ENCODE assay signal across 13 cellular contexts in the genomic region with DNA sequence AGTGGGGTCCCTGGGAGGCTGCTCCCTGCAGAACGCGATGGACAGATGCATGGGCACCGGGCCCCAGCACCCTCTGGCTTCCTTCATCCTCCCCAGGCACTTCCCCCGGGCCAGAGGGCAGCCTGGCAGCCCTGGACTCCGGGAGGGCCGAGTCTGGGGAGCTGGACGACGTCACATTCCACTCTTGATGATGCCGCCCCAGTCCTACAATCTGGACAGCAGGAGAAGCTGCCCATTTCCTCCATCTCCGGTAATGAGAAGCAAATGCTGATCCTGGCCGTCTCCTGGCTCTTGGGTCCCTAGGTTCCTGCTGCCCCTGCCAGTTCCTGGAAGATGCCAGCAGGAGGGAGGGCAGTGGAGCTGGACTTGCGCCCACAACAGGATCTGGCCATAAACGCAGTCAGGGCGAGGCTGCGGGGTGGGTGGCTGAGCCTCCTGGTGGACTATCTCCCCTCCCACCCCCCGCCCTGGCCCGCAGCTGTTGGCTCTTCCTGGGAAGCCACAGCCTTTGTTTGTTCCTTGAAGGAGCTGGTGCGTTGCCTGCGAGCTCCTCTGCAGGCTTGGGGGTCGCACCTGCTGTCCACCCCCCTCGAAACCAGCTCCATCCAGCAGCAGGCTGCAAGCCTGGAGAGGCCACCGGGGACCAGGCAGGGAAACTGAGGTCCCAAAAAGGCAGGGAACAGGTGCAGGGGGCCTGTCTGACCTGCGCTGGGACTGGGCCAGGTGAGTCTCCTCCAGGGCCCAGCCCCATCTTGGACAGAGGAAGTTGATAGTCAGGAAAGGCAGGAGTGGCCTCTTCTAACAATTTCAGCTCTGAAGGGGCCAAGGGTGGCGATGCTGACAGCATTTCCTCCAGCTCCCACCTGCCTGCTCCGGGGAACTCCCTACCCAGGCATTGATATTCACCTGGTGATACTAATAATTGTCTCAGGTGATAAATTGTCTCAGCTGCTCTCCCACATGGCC. TPM values are rescaled to one million over a fixed set of nuclear protein-coding genes. Genes with fewer than 3 reads are reported as not detected.
DNase-seq lines count a peak whose midpoint lies in the region; ATAC-seq lines count a peak whose summit lies in the region.
"Had no signal": no experiment of that assay in that cellular context is flagged by ENCODE, and none has a peak within 500 bp of the region (broad histone marks: within the 10 kb centered on the region; RNA-seq: fewer than 3 reads in every experiment).

No MANE protein-coding gene starts in this region.

- no peak overlapping the region for H3K4me3 Mint-ChIP-seq in activated CD4-positive, alpha-beta memory T cell treated with anti-CD3 and anti-CD28 coated beads, Interleukin-2, amount 10 ng/mL, durations not matched to agents 7 days and 5 days
- H3K4me3 Mint-ChIP-seq: CD4-positive, alpha-beta T cell had no signal

- DNase-seq in A172 (ENCODE audit: low spot score) (peak; percentile 49), COR-L47 (lab: John Stamatoyannopoulos, UW) (peak; percentile 69), SJCRH30 (peak; percentile 22 to 46), left kidney (ENCODE audit: low read depth, low spot score) (peak; percentile 34), NCI-H2029 treated with DMSO at 0.1 percent for 48 hours (lab: John Stamatoyannopoulos, UW) (no peak), NCI-H187 (lab: John Stamatoyannopoulos, UW) (no peak)
- no peak for DNase-seq in activated CD4-positive, alpha-beta memory T cell treated with anti-CD3 and anti-CD28 coated beads, Interleukin-2, amount 10 ng/mL, durations not matched to agents 7 days and 5 days
- DNase-seq: CD4-positive, alpha-beta T cell; NCI-H1694 treated with DMSO at 0.1 percent for 48 hours had no signal

- H3K27me3 Mint-ChIP-seq in activated CD4-positive, alpha-beta memory T cell treated with anti-CD3 and anti-CD28 coated beads, Interleukin-2, amount 10 ng/mL, durations not matched to agents 7 days and 5 days, result peaks cover 4% of the 10 kb centered on the region

- no peaks in the 10 kb centered on the region for H3K36me3 ChIP-seq in SJCRH30
- H3K36me3 ChIP-seq: adrenal gland had no signal

- peaks cover 16% of the 10 kb centered on the region; the same call in 1 of the 2 replicates for H3K27me3 ChIP-seq in SJCRH30

- no peaks in the 10 kb centered on the region for H3K9me3 ChIP-seq in SJCRH30 (replicated peaks)
- H3K9me3 ChIP-seq: adrenal gland had no signal

- no peak overlapping the region for H3K27ac ChIP-seq in SJCRH30
- H3K27ac ChIP-seq: adrenal gland had no signal

- no peaks in the 10 kb centered on the region for H3K36me3 Mint-ChIP-seq in activated CD4-positive, alpha-beta memory T cell treated with anti-CD3 and anti-CD28 coated beads, Interleukin-2, amount 10 ng/mL, durations not matched to agents 7 days and 5 days (ENCODE audit: low read depth)

- no peak overlapping the region for H3K27ac Mint-ChIP-seq in activated CD4-positive, alpha-beta memory T cell treated with anti-CD3 and anti-CD28 coated beads, Interleukin-2, amount 10 ng/mL, durations not matched to agents 7 days and 5 days
- H3K27ac Mint-ChIP-seq: CD4-positive, alpha-beta T cell; progenitor cell of endocrine pancreas had no signal

- peaks cover 1% of the 10 kb centered on the region for H3K4me1 Mint-ChIP-seq in activated CD4-positive, alpha-beta memory T cell treated with anti-CD3 and anti-CD28 coated beads, Interleukin-2, amount 10 ng/mL, durations not matched to agents 7 days and 5 days

- no peaks in the 10 kb centered on the region for H3K9me3 Mint-ChIP-seq in activated CD4-positive, alpha-beta memory T cell treated with anti-CD3 and anti-CD28 coated beads, Interleukin-2, amount 10 ng/mL, durations not matched to agents 7 days and 5 days
- H3K9me3 Mint-ChIP-seq: CD4-positive, alpha-beta T cell had no signal

- H3K4me3 ChIP-seq in SJCRH30, result no peak overlapping the region
- H3K4me3 ChIP-seq: adrenal gland had no signal

- H3K4me1 ChIP-seq in SJCRH30, result peaks cover 9% of the 10 kb centered on the region
- H3K4me1 ChIP-seq: adrenal gland had no signal

- no peak for ATAC-seq in GM19023 (IDR thresholded peaks at IDR 0.05; ENCODE audit: unreplicated experiment)

- POLR2A ChIA-PET in activated CD4-positive, alpha-beta memory T cell treated with anti-CD3 and anti-CD28 coated beads, Interleukin-2, amount 10 ng/mL, durations not matched to agents 7 days and 5 days (lab: Charles Lee), result interaction anchor here (0.9 kb wide), 1 partner anchor 142 kb away, joined by 3 read pairs; no protein-coding TSS in a partner anchor

- CTCF ChIA-PET in activated CD4-positive, alpha-beta memory T cell treated with anti-CD3 and anti-CD28 coated beads, Interleukin-2, amount 10 ng/mL, durations not matched to agents 7 days and 5 days (lab: Charles Lee), result no interaction called here

RNA-seq across cellular contexts. Expression of a gene that starts 17.9 kb away (rescaled TPM):
- not detected in 2 replicates for total RNA-seq in A172 (2014; rRNA removed; shearing (Covaris generic))
- total RNA-seq in SJCRH30 (2014; rRNA removed; shearing (Covaris generic)), result not detected in 2 replicates
- total RNA-seq in activated CD4-positive, alpha-beta memory T cell treated with anti-CD3 and anti-CD28 coated beads, Interleukin-2, amount 10 ng/mL, durations not matched to agents 7 days and 5 days, result not detected
- total RNA-seq: CD4-positive, alpha-beta T cell had no signal

RNA-seq across cellular contexts. Expression of a gene that starts 20.2 kb away (rescaled TPM):
- not detected in 2 replicates for total RNA-seq in A172 (2014; rRNA removed; shearing (Covaris generic))
- total RNA-seq in SJCRH30 (2014; rRNA removed; shearing (Covaris generic)), result 0.06 and 0.08 TPM in 2 replicates
- total RNA-seq in activated CD4-positive, alpha-beta memory T cell treated with anti-CD3 and anti-CD28 coated beads, Interleukin-2, amount 10 ng/mL, durations not matched to agents 7 days and 5 days, result not detected
- total RNA-seq: CD4-positive, alpha-beta T cell; liver; progenitor cell of endocrine pancreas had no signal

Comparison
In these comparisons a context has a peak if more than half of its experiments do, and no peak if none do; other contexts are left out.
1. DNase-seq: peak in A172 (single experiment), COR-L47 (single experiment), SJCRH30 (2 of 2) and left kidney (single experiment); none in NCI-H2029 treated with DMSO at 0.1 percent for 48 hours (single experiment), activated CD4-positive, alpha-beta memory T cell treated with anti-CD3 and anti-CD28 coated beads, Interleukin-2, amount 10 ng/mL, durations not matched to agents 7 days and 5 days (single experiment) and NCI-H187 (0 of 2).